In the genomic region with DNA sequence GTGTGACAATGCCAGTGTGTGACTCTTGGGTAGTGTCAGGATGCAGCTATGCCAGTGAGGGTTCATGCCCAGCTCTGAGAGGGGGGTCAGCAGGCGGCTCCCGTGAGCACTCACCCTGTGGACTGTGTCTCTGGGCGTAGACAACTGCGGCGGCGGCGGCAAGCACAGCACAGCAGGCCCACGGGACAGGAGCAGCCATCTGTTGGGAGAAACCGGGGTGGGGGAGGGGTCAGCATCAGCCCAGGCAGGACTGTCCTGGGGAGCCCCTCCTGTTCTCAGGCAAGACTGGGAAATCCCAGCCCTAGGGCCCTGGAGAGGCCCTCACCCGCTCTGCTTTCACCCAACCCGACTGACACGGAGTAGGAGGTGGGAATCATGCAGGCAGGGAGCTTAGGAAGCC, we compare ENCODE assay signal across 17 cellular contexts. TPM values are rescaled to one million over a fixed set of nuclear protein-coding genes. Genes with fewer than 3 reads are reported as not detected.
A peak's percentile ranks its signal among the peaks of the same experiment; 100 is the strongest.
DNase-seq lines count a peak whose midpoint lies in the region; TF ChIP-seq lines count a peak whose summit lies in the region.
"Had no signal": no experiment of that assay in that cellular context is flagged by ENCODE, and none has a peak within 500 bp of the region (broad histone marks: within the 10 kb centered on the region; RNA-seq: fewer than 3 reads in every experiment).

No MANE protein-coding gene starts in this region.

- no peak overlapping the region for H3K18ac ChIP-seq in H9 (ENCODE audit: insufficient read length, low read depth, low read length)

- no peaks in the 10 kb centered on the region for H3K79me2 ChIP-seq in H9 (ENCODE audit: insufficient read depth, low read length)

- no peak overlapping the region for H3K4me3 Mint-ChIP-seq in H9
- no peak overlapping the region for H3K4me3 Mint-ChIP-seq in activated T-helper 1 cell treated with anti-CD3 and anti-CD28 coated beads, Interleukin-12 subunit alpha, Interleukin-12 subunit beta, Interleukin-2, Interleukin-4 antibody, amounts not matched to agents 30 ng/mL and 10 ng/mL and 1 ng/mL, durations not matched to agents 14 hours and 24 hours and 36 hours
- H3K4me3 Mint-ChIP-seq: HFFc6 had no signal

- H3K23ac ChIP-seq in H9 (ENCODE audit: insufficient read length, low read depth, low read length): no peak overlapping the region

- H4K8ac ChIP-seq in H9 (replicated peaks; ENCODE audit: insufficient read length, low read depth, low read length): no peak overlapping the region

- no peak overlapping the region for H2BK12ac ChIP-seq in H9 (ENCODE audit: insufficient read length, low read depth, low read length)

- H3K79me1 ChIP-seq in H9 (ENCODE audit: insufficient read depth, low read depth, low read length, poor library complexity, severe bottlenecking): no peaks in the 10 kb centered on the region

- H3K27ac ChIP-seq in H9 (ENCODE audit: insufficient read length, low read depth, low read length): no peak overlapping the region
- H3K27ac ChIP-seq: A549, SK-N-MC had no signal

- intact Hi-C loops in activated T-helper 1 cell treated with anti-CD3 and anti-CD28 coated beads, Interleukin-12 subunit alpha, Interleukin-12 subunit beta, Interleukin-2, Interleukin-4 antibody, amounts not matched to agents 30 ng/mL and 10 ng/mL and 1 ng/mL, durations not matched to agents 14 hours and 24 hours and 36 hours (cut with micrococcal nuclease): no loop called here

- no peak overlapping the region for H3K9ac ChIP-seq in H9 (ENCODE audit: extremely low read depth, insufficient read length, low read length)

- H3K4me1 ChIP-seq in BE2C (peaks cover 68% of the 10 kb centered on the region), H9 (ENCODE audit: insufficient read depth, low read length) (no peaks in the 10 kb centered on the region; the same call in 1 of the 2 replicates)

- H3K27me3 ChIP-seq in BE2C (no peaks in the 10 kb centered on the region), H9 (ENCODE audit: insufficient read depth, low read length) (no peaks in the 10 kb centered on the region)

- no peak overlapping the region for H3K14ac ChIP-seq in H9 (ENCODE audit: insufficient read depth, low read length)

- H3K4ac ChIP-seq in H9 (ENCODE audit: low read depth, low read length): no peak overlapping the region

- H2BK15ac ChIP-seq in H9 (ENCODE audit: low read depth, low read length): no peak overlapping the region

- H2AFZ ChIP-seq in H9 (ENCODE audit: low read length): no peak overlapping the region

- H2AK5ac ChIP-seq in H9 (ENCODE audit: insufficient read length, low read length): no peak overlapping the region

- H3K4me1 Mint-ChIP-seq in H9: peaks cover 19 to 43% of the 10 kb centered on the region in 2 experiments
- no peaks in the 10 kb centered on the region for H3K4me1 Mint-ChIP-seq in activated T-helper 1 cell treated with anti-CD3 and anti-CD28 coated beads, Interleukin-12 subunit alpha, Interleukin-12 subunit beta, Interleukin-2, Interleukin-4 antibody, amounts not matched to agents 30 ng/mL and 10 ng/mL and 1 ng/mL, durations not matched to agents 14 hours and 24 hours and 36 hours (ENCODE audit: low read depth)

- H4K20me1 ChIP-seq in H9 (ENCODE audit: control insufficient read depth, insufficient read depth, insufficient read length): peaks cover 4% of the 10 kb centered on the region

- no peaks in the 10 kb centered on the region for H3K9me3 Mint-ChIP-seq in H9
- no peaks in the 10 kb centered on the region for H3K9me3 Mint-ChIP-seq in activated T-helper 1 cell treated with anti-CD3 and anti-CD28 coated beads, Interleukin-12 subunit alpha, Interleukin-12 subunit beta, Interleukin-2, Interleukin-4 antibody, amounts not matched to agents 30 ng/mL and 10 ng/mL and 1 ng/mL, durations not matched to agents 14 hours and 24 hours and 36 hours
- H3K9me3 Mint-ChIP-seq: HFFc6 had no signal

- no peaks in the 10 kb centered on the region for H3K23me2 ChIP-seq in H9 (ENCODE audit: insufficient read length, low read depth, low read length, poor library complexity, severe bottlenecking)

- no peak overlapping the region for H3K56ac ChIP-seq in H9 (ENCODE audit: insufficient read length, low read depth, low read length)

- no peak overlapping the region for H3K4me3 ChIP-seq in BE2C (ENCODE audit: low read depth, low read length)
- H3K4me3 ChIP-seq: A549, SK-N-MC had no signal

- no peak overlapping the region for H3K27ac Mint-ChIP-seq in H9
- H3K27ac Mint-ChIP-seq in activated T-helper 1 cell treated with anti-CD3 and anti-CD28 coated beads, Interleukin-12 subunit alpha, Interleukin-12 subunit beta, Interleukin-2, Interleukin-4 antibody, amounts not matched to agents 30 ng/mL and 10 ng/mL and 1 ng/mL, durations not matched to agents 14 hours and 24 hours and 36 hours: no peak overlapping the region
- H3K27ac Mint-ChIP-seq: HFFc6 had no signal

- WGBS in H9 (ENCODE audit: extremely low coverage, insufficient read length, low lambda C conversion rate): no CpG with 5 or more reads among the region's 12 CpGs

- no peak overlapping the region for H2BK20ac ChIP-seq in H9 (ENCODE audit: low read depth, low read length, poor library complexity, severe bottlenecking)

- no peak for TF ChIP-seq CTCF in BE2C (IDR thresholded peaks at IDR 0.05; ENCODE audit: low read depth, low read length)
- no peak for TF ChIP-seq CTCF in H9 (conservative IDR thresholded peaks at IDR 0.05)

- no peak overlapping the region for H2BK5ac ChIP-seq in H9 (ENCODE audit: insufficient read length, low read length)

- H4K5ac ChIP-seq in H9 (ENCODE audit: insufficient read length, low read depth, low read length): no peak overlapping the region

- peaks cover 34% of the 10 kb centered on the region for H3K27me3 Mint-ChIP-seq in H9 (ENCODE audit: low read depth)
- peaks cover 15% of the 10 kb centered on the region for H3K27me3 Mint-ChIP-seq in activated T-helper 1 cell treated with anti-CD3 and anti-CD28 coated beads, Interleukin-12 subunit alpha, Interleukin-12 subunit beta, Interleukin-2, Interleukin-4 antibody, amounts not matched to agents 30 ng/mL and 10 ng/mL and 1 ng/mL, durations not matched to agents 14 hours and 24 hours and 36 hours (ENCODE audit: insufficient read depth)

- H2BK120ac ChIP-seq in H9 (ENCODE audit: low read depth, low read length, poor library complexity, severe bottlenecking): no peak overlapping the region

- no peaks in the 10 kb centered on the region for H3K36me3 Mint-ChIP-seq in H9 (ENCODE audit: insufficient read depth in 1 of 3, low read depth in 3 of 3)
- H3K36me3 Mint-ChIP-seq in activated T-helper 1 cell treated with anti-CD3 and anti-CD28 coated beads, Interleukin-12 subunit alpha, Interleukin-12 subunit beta, Interleukin-2, Interleukin-4 antibody, amounts not matched to agents 30 ng/mL and 10 ng/mL and 1 ng/mL, durations not matched to agents 14 hours and 24 hours and 36 hours (ENCODE audit: low read depth): no peaks in the 10 kb centered on the region

- H3K36me3 ChIP-seq in BE2C: peaks cover 63% of the 10 kb centered on the region

- no peak overlapping the region for H4K91ac ChIP-seq in H9 (ENCODE audit: insufficient read length, low read depth, low read length)

- H3K9me3 ChIP-seq in BE2C: no peaks in the 10 kb centered on the region
- H3K9me3 ChIP-seq in H9 (ENCODE audit: control insufficient read depth, low read depth, low read length): no peaks in the 10 kb centered on the region
- H3K9me3 ChIP-seq: A549 had no signal

- peak; percentile 76 for DNase-seq in BE2C
- peak; percentile 22 for DNase-seq in NCI-H1694 (lab: John Stamatoyannopoulos, UW)
- peak; percentile 74 for DNase-seq in SK-N-DZ (ENCODE audit: low spot score)
- DNase-seq in left kidney (ENCODE audit: low read depth, low spot score): peak; percentile 68
- no peak for DNase-seq in H9
- no peak for DNase-seq in activated T-helper 1 cell treated with anti-CD3 and anti-CD28 coated beads, Interleukin-12 subunit alpha, Interleukin-12 subunit beta, Interleukin-2, Interleukin-4 antibody, amounts not matched to agents 30 ng/mL and 10 ng/mL and 1 ng/mL, durations not matched to agents 14 hours and 24 hours and 36 hours (ENCODE audit: low spot score)
- no peak for DNase-seq in activated T-cell treated with anti-CD3 and anti-CD28 coated beads for 4 hours
- DNase-seq in NCI-H1092 treated with DMSO at 0.1 percent for 48 hours (lab: John Stamatoyannopoulos, UW): no peak
- DNase-seq: EL, GOT3, HFFc6, NCI-H1105, NCI-H187, NCI-H446 treated with DMSO at 0.1 percent for 48 hours had no signal

- H3K4me2 ChIP-seq in H9 (ENCODE audit: insufficient read depth, insufficient read length, low read length): no peak overlapping the region
- H3K4me2 ChIP-seq: A549 had no signal

- no peak overlapping the region for H3T11ph ChIP-seq in H9 (ENCODE audit: low read length)

RNA-seq across cellular contexts. Expression of gene CNTFR, which starts 20.7 kb away (rescaled TPM):
- polyA plus RNA-seq in BE2C (2012; ENCODE audit: insufficient read depth, insufficient read length, low read depth): 110 TPM
- polyA plus RNA-seq in SK-N-DZ (2014; cell fraction: cytosol; rRNA removed): 85.6 and 98.3 TPM in 2 replicates
- polyA plus RNA-seq in SK-N-DZ (2014; cell fraction: nucleus; rRNA removed): 45.4 and 60.6 TPM in 2 replicates
- 0.55 and 1.3 TPM in 2 replicates for total RNA-seq in H9 (2021)
- not detected in 2 replicates for total RNA-seq in activated T-helper 1 cell treated with anti-CD3 and anti-CD28 coated beads, Interleukin-12 subunit alpha, Interleukin-12 subunit beta, Interleukin-2, Interleukin-4 antibody, amounts not matched to agents 30 ng/mL and 10 ng/mL and 1 ng/mL, durations not matched to agents 14 hours and 24 hours and 36 hours
- total RNA-seq: HFFc6, MCF 10A had no signal

RNA-seq across cellular contexts. Expression of gene RPP25L, which starts 43.1 kb away (rescaled TPM):
- 78.3 TPM for polyA plus RNA-seq in BE2C (2012; ENCODE audit: insufficient read depth, insufficient read length, low read depth)
- polyA plus RNA-seq in SK-N-DZ (2014; cell fraction: cytosol; rRNA removed): 31.2 and 38.8 TPM in 2 replicates
- 21.2 and 32.3 TPM in 2 replicates for polyA plus RNA-seq in SK-N-DZ (2014; cell fraction: nucleus; rRNA removed)
- 16.4 and 17.2 TPM in 2 replicates for total RNA-seq in H9 (2021)
- total RNA-seq in activated T-helper 1 cell treated with anti-CD3 and anti-CD28 coated beads, Interleukin-12 subunit alpha, Interleukin-12 subunit beta, Interleukin-2, Interleukin-4 antibody, amounts not matched to agents 30 ng/mL and 10 ng/mL and 1 ng/mL, durations not matched to agents 14 hours and 24 hours and 36 hours: 37.5 and 40.2 TPM in 2 replicates

RNA-seq across cellular contexts. Expression of gene ENHO, which starts 46.0 kb away (rescaled TPM):
- polyA plus RNA-seq in BE2C (2012; ENCODE audit: insufficient read depth, insufficient read length, low read depth): 2.5 TPM
- 50.2 and 61.0 TPM in 2 replicates for polyA plus RNA-seq in SK-N-DZ (2014; cell fraction: cytosol; rRNA removed)
- 21.5 and 35.3 TPM in 2 replicates for polyA plus RNA-seq in SK-N-DZ (2014; cell fraction: nucleus; rRNA removed)
- 11.3 and 14.5 TPM in 2 replicates for total RNA-seq in H9 (2021)
- total RNA-seq in activated T-helper 1 cell treated with anti-CD3 and anti-CD28 coated beads, Interleukin-12 subunit alpha, Interleukin-12 subunit beta, Interleukin-2, Interleukin-4 antibody, amounts not matched to agents 30 ng/mL and 10 ng/mL and 1 ng/mL, durations not matched to agents 14 hours and 24 hours and 36 hours: not detected in 2 replicates
- total RNA-seq: MCF 10A had no signal

RNA-seq across cellular contexts. Expression of gene DCTN3, which starts 51.5 kb away (rescaled TPM):
- polyA plus RNA-seq in BE2C (2012; ENCODE audit: insufficient read depth, insufficient read length, low read depth): 154 TPM
- polyA plus RNA-seq in SK-N-DZ (2014; cell fraction: cytosol; rRNA removed): 57.8 and 72.5 TPM in 2 replicates
- 49.2 and 57.7 TPM in 2 replicates for polyA plus RNA-seq in SK-N-DZ (2014; cell fraction: nucleus; rRNA removed)
- total RNA-seq in H9 (2021): 35.2 and 40.0 TPM in 2 replicates
- 59.3 and 62.2 TPM in 2 replicates for total RNA-seq in activated T-helper 1 cell treated with anti-CD3 and anti-CD28 coated beads, Interleukin-12 subunit alpha, Interleukin-12 subunit beta, Interleukin-2, Interleukin-4 antibody, amounts not matched to agents 30 ng/mL and 10 ng/mL and 1 ng/mL, durations not matched to agents 14 hours and 24 hours and 36 hours

Comparison
In these comparisons a context has a peak if more than half of its experiments do, and no peak if none do; other contexts are left out.
1. DNase-seq: peak in BE2C (single experiment), NCI-H1694 (single experiment), SK-N-DZ (single experiment) and left kidney (single experiment); none in H9 (single experiment), activated T-helper 1 cell treated with anti-CD3 and anti-CD28 coated beads, Interleukin-12 subunit alpha, Interleukin-12 subunit beta, Interleukin-2, Interleukin-4 antibody, amounts not matched to agents 30 ng/mL and 10 ng/mL and 1 ng/mL, durations not matched to agents 14 hours and 24 hours and 36 hours (single experiment), activated T-cell treated with anti-CD3 and anti-CD28 coated beads for 4 hours (single experiment) and NCI-H1092 treated with DMSO at 0.1 percent for 48 hours (single experiment).
2. RNA of gene ENHO, which starts 46.0 kb away (total RNA-seq): 11.3 to 14.5 TPM in H9; not detected in activated T-helper 1 cell treated with anti-CD3 and anti-CD28 coated beads, Interleukin-12 subunit alpha, Interleukin-12 subunit beta, Interleukin-2, Interleukin-4 antibody, amounts not matched to agents 30 ng/mL and 10 ng/mL and 1 ng/mL, durations not matched to agents 14 hours and 24 hours and 36 hours; every median in the first group is over 10 times any median in the second.